Comparison of ENCODE assay signal across 8 cellular contexts in the genomic region with DNA sequence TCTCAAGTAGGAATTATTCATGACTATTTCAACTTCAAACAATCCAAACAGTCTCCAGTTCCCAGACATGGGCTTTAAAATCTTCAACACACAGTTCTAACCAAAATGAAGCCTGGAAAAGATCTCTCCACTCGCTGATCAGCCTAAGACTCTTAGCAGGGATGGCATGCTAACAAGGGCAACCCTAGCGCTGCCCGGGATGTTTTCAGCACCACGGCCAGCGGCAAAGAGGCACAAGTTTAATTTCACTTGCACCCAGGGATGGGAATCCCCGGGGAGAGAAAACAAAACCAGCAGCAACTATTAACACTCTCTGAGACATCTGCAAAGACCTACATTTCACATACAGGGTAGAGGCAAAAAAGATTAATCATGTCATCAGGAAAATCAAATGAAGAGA. TPM values are rescaled to one million over a fixed set of nuclear protein-coding genes. Genes with fewer than 3 reads are reported as not detected.
A peak's percentile ranks its signal among the peaks of the same experiment; 100 is the strongest.
DNase-seq lines count a peak whose midpoint lies in the region; ATAC-seq, FAIRE-seq and TF ChIP-seq lines count a peak whose summit lies in the region.

No MANE protein-coding gene starts in this region.

- peak; percentile 49 for DNase-seq in activated naive CD4-positive, alpha-beta T cell treated with anti-CD3 and anti-CD28 coated beads for 36 hours
- no peak for DNase-seq in activated naive CD4-positive, alpha-beta T cell (lab: John Stamatoyannopoulos, UW)
- DNase-seq in NAMALWA (ENCODE audit: low spot score) (peak; percentile 18), dermis blood vessel endothelial cell (peak; percentile 26), NCI-H2196 treated with DMSO at 0.1 percent for 48 hours (lab: John Stamatoyannopoulos, UW; ENCODE audit: unreplicated experiment) (no peak), D721Med (ENCODE audit: insufficient read length, low spot score) (no peak)
- DNase-seq in stimulated activated CD4-positive, alpha-beta T cell treated with anti-CD3 and anti-CD28 coated beads, Interleukin-4, amount 100 ng/mL, for 1 hour: peak; percentile 13

- peaks cover 15% of the 10 kb centered on the region for H3K27me3 Mint-ChIP-seq in activated naive CD4-positive, alpha-beta T cell treated with anti-CD3 and anti-CD28 coated beads for 36 hours (ENCODE audit: low read depth)

- no peak for ATAC-seq in GM18517 (IDR thresholded peaks at IDR 0.05; ENCODE audit: unreplicated experiment)

- CTCF ChIA-PET in activated naive CD4-positive, alpha-beta T cell treated with anti-CD3 and anti-CD28 coated beads for 36 hours (lab: Charles Lee): interaction anchor here (0.6 kb wide), 1 partner anchor 95 kb away, joined by 6 read pairs; no protein-coding TSS in a partner anchor

- no peaks in the 10 kb centered on the region for H3K9me3 Mint-ChIP-seq in activated naive CD4-positive, alpha-beta T cell treated with anti-CD3 and anti-CD28 coated beads for 36 hours

- no peaks in the 10 kb centered on the region for H3K4me1 Mint-ChIP-seq in activated naive CD4-positive, alpha-beta T cell treated with anti-CD3 and anti-CD28 coated beads for 36 hours (ENCODE audit: low read depth)

- no peak overlapping the region for H3K4me3 Mint-ChIP-seq in activated naive CD4-positive, alpha-beta T cell treated with anti-CD3 and anti-CD28 coated beads for 36 hours

- no peak for TF ChIP-seq CTCF in D721Med (IDR thresholded peaks at IDR 0.05; ENCODE audit: insufficient read depth, missing control alignments)

- no peak overlapping the region for H3K27ac Mint-ChIP-seq in activated naive CD4-positive, alpha-beta T cell treated with anti-CD3 and anti-CD28 coated beads for 36 hours

- intact Hi-C loops in activated naive CD4-positive, alpha-beta T cell treated with anti-CD3 and anti-CD28 coated beads for 36 hours (cut with micrococcal nuclease): loop anchor here (1.0 kb wide), 1 partner anchor 21 kb away; no protein-coding TSS in a partner anchor

- no peaks in the 10 kb centered on the region for H3K36me3 Mint-ChIP-seq in activated naive CD4-positive, alpha-beta T cell treated with anti-CD3 and anti-CD28 coated beads for 36 hours (ENCODE audit: low read depth)

- FAIRE-seq in D721Med (lab: Jason Lieb, UNC): no peak

RNA-seq across cellular contexts. Expression of gene CACNA1A, which starts 43.0 kb away (rescaled TPM):
- total RNA-seq in activated naive CD4-positive, alpha-beta T cell treated with anti-CD3 and anti-CD28 coated beads for 36 hours: under 1 TPM; 0.33 to 0.35 TPM
- 0.14 and 0.17 TPM in 2 replicates for total RNA-seq in dermis blood vessel endothelial cell

Comparison
In these comparisons a context has a peak if more than half of its experiments do, and no peak if none do; other contexts are left out.
1. DNase-seq: peak in activated naive CD4-positive, alpha-beta T cell treated with anti-CD3 and anti-CD28 coated beads for 36 hours (single experiment), NAMALWA (single experiment), dermis blood vessel endothelial cell (single experiment) and stimulated activated CD4-positive, alpha-beta T cell treated with anti-CD3 and anti-CD28 coated beads, Interleukin-4, amount 100 ng/mL, for 1 hour (single experiment); none in activated naive CD4-positive, alpha-beta T cell (0 of 4), NCI-H2196 treated with DMSO at 0.1 percent for 48 hours (single experiment) and D721Med (single experiment).